ENCODE assay signal across 10 cellular contexts in genomic region chr19:54998751-54999239, GRCh38. TPM values are rescaled to one million over a fixed set of nuclear protein-coding genes. Genes with fewer than 3 reads are reported as not detected.
"Had no signal": no experiment of that assay in that cellular context is flagged by ENCODE, and none has a peak within 500 bp of the region (broad histone marks: within the 10 kb centered on the region; RNA-seq: fewer than 3 reads in every experiment).

No MANE protein-coding gene starts in this region.

RNA-seq across cellular contexts. Expression of gene NLRP2, which starts 32.6 kb away (rescaled TPM):
- total RNA-seq: OCI-LY7, PC-3, SJCRH30, SJSA1, SK-MEL-5 had no signal

RNA-seq across cellular contexts. Expression of gene GP6, which starts 39.3 kb away (rescaled TPM):
- total RNA-seq: RPMI7951, SJSA1, SK-MEL-5 had no signal

RNA-seq across cellular contexts. Expression of gene NLRP7, which starts 51.5 kb away (rescaled TPM):
- total RNA-seq: PC-3, Peyer's patch, Right ventricle myocardium inferior, Right ventricle myocardium superior, RPMI7951, SJSA1 had no signal
- polyA plus RNA-seq: SK-N-SH had no signal
